1 cellular context compared by ENCODE assay signal in the genomic region with DNA sequence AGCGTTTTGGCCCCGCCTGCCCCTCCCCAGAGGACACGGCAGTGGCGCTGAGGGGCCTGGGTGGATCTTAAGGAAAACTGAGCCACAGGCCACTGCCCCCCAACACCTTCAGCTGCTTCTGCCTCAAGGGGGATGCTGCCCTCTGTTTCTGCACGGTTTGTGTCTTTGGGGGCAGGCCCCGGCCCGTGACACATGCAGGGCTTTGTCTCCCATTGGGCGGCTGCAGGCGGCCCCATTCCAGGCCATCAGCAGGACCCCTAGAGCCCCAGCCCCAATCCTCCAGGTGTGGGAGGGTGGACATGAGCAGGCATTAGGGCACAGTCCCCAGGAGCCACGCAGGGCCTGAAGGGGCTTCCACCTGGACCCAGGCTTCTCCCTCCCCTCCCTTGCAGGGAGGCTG.
TF ChIP-seq lines count a peak whose summit lies in the region.

No MANE protein-coding gene starts in this region.

TF ChIP-seq in IMR-90, 13 proteins besides CTCF, POLR2A, EP300 and RAD21:
- no peak for TF ChIP-seq NFE2L2 (IDR thresholded peaks at IDR 0.05; ENCODE audit: low read depth, low read length)
- no peak for TF ChIP-seq RFX5 (IDR thresholded peaks at IDR 0.05; ENCODE audit: low read depth, low read length)
- TF ChIP-seq RCOR1 (IDR thresholded peaks at IDR 0.05; ENCODE audit: insufficient replicate concordance, low read length) = no peak
- TF ChIP-seq BHLHE40 (IDR thresholded peaks at IDR 0.05; ENCODE audit: low read depth, low read length) = no peak
- no peak for TF ChIP-seq FOS (IDR thresholded peaks at IDR 0.05; ENCODE audit: low read depth, low read length)
- no peak for TF ChIP-seq SMC3 (IDR thresholded peaks at IDR 0.05; ENCODE audit: low read depth, low read length)
